In genomic region chr3:14143271-14143605, GRCh38 we compare ENCODE assay signal across 8 cellular contexts. TPM values are rescaled to one million over a fixed set of nuclear protein-coding genes. Genes with fewer than 3 reads are reported as not detected.
DNase-seq lines count a peak whose midpoint lies in the region; ATAC-seq and TF ChIP-seq lines count a peak whose summit lies in the region.

No MANE protein-coding gene starts in this region.

- H3K27me3 Mint-ChIP-seq in activated T-helper 1 cell treated with anti-CD3 and anti-CD28 coated beads, Interleukin-12 subunit alpha, Interleukin-12 subunit beta, Interleukin-2, Interleukin-4 antibody, amounts not matched to agents 30 ng/mL and 10 ng/mL and 1 ng/mL, durations not matched to agents 14 hours and 24 hours and 36 hours (ENCODE audit: insufficient read depth), result no peaks in the 10 kb centered on the region
- H3K27me3 Mint-ChIP-seq in stimulated activated naive CD8-positive, alpha-beta T cell treated with anti-CD3 and anti-CD28 coated beads, Interleukin-15, amount 100 ng/mL, for 72 hours, result no peaks in the 10 kb centered on the region

- peak overlapping the region; percentile 94 for H3K27ac ChIP-seq in HL-60 (replicated peaks)

- H3K4me3 Mint-ChIP-seq in activated T-helper 1 cell treated with anti-CD3 and anti-CD28 coated beads, Interleukin-12 subunit alpha, Interleukin-12 subunit beta, Interleukin-2, Interleukin-4 antibody, amounts not matched to agents 30 ng/mL and 10 ng/mL and 1 ng/mL, durations not matched to agents 14 hours and 24 hours and 36 hours, result peak overlapping the region; percentile 65
- no peak overlapping the region for H3K4me3 Mint-ChIP-seq in stimulated activated naive CD8-positive, alpha-beta T cell treated with anti-CD3 and anti-CD28 coated beads, Interleukin-15, amount 100 ng/mL, for 72 hours

- peaks cover 59% of the 10 kb centered on the region for H3K4me1 Mint-ChIP-seq in activated T-helper 1 cell treated with anti-CD3 and anti-CD28 coated beads, Interleukin-12 subunit alpha, Interleukin-12 subunit beta, Interleukin-2, Interleukin-4 antibody, amounts not matched to agents 30 ng/mL and 10 ng/mL and 1 ng/mL, durations not matched to agents 14 hours and 24 hours and 36 hours (ENCODE audit: low read depth)
- H3K4me1 Mint-ChIP-seq in stimulated activated naive CD8-positive, alpha-beta T cell treated with anti-CD3 and anti-CD28 coated beads, Interleukin-15, amount 100 ng/mL, for 72 hours, result peaks cover 48% of the 10 kb centered on the region

- H3K4me3 ChIP-seq in HL-60 (replicated peaks; ENCODE audit: insufficient read depth, low read length) (no peak overlapping the region), foreskin fibroblast (ENCODE audit: low read depth in 1 of 2, low read length in 2 of 2) (no peak overlapping the region)

- H3K36me3 Mint-ChIP-seq in activated T-helper 1 cell treated with anti-CD3 and anti-CD28 coated beads, Interleukin-12 subunit alpha, Interleukin-12 subunit beta, Interleukin-2, Interleukin-4 antibody, amounts not matched to agents 30 ng/mL and 10 ng/mL and 1 ng/mL, durations not matched to agents 14 hours and 24 hours and 36 hours (ENCODE audit: low read depth), result peaks cover 44% of the 10 kb centered on the region

- no peaks in the 10 kb centered on the region for H3K27me3 ChIP-seq in HL-60 (ENCODE audit: insufficient read depth, poor library complexity, severe bottlenecking)

- H3K9me3 Mint-ChIP-seq in activated T-helper 1 cell treated with anti-CD3 and anti-CD28 coated beads, Interleukin-12 subunit alpha, Interleukin-12 subunit beta, Interleukin-2, Interleukin-4 antibody, amounts not matched to agents 30 ng/mL and 10 ng/mL and 1 ng/mL, durations not matched to agents 14 hours and 24 hours and 36 hours, result no peaks in the 10 kb centered on the region
- no peaks in the 10 kb centered on the region for H3K9me3 Mint-ChIP-seq in stimulated activated naive CD8-positive, alpha-beta T cell treated with anti-CD3 and anti-CD28 coated beads, Interleukin-15, amount 100 ng/mL, for 72 hours

- DNase-seq in HL-60 (ENCODE audit: low read depth in 1 of 2, low spot score in 1 of 2), result no peak
- no peak for DNase-seq in activated T-helper 1 cell treated with anti-CD3 and anti-CD28 coated beads, Interleukin-12 subunit alpha, Interleukin-12 subunit beta, Interleukin-2, Interleukin-4 antibody, amounts not matched to agents 30 ng/mL and 10 ng/mL and 1 ng/mL, durations not matched to agents 14 hours and 24 hours and 36 hours (ENCODE audit: low spot score)
- DNase-seq in foreskin fibroblast, result peak; percentile 24 to 46
- DNase-seq in stimulated activated naive CD8-positive, alpha-beta T cell treated with anti-CD3 and anti-CD28 coated beads, Interleukin-15, amount 100 ng/mL, for 72 hours, result no peak
- no peak for DNase-seq in nucleus accumbens (lab: John Stamatoyannopoulos, UW)
- no peak for DNase-seq in NCI-H510A (lab: John Stamatoyannopoulos, UW)
- DNase-seq in activated CD4-positive, alpha-beta T cell treated with anti-CD3 and anti-CD28 coated beads for 4 hours, result no peak

- ATAC-seq in stimulated activated naive CD8-positive, alpha-beta T cell treated with anti-CD3 and anti-CD28 coated beads, Interleukin-15, amount 100 ng/mL, for 72 hours, result peak; percentile 5
- no peak for ATAC-seq in GM21390 (IDR thresholded peaks at IDR 0.05; ENCODE audit: unreplicated experiment)

- intact Hi-C loops in activated T-helper 1 cell treated with anti-CD3 and anti-CD28 coated beads, Interleukin-12 subunit alpha, Interleukin-12 subunit beta, Interleukin-2, Interleukin-4 antibody, amounts not matched to agents 30 ng/mL and 10 ng/mL and 1 ng/mL, durations not matched to agents 14 hours and 24 hours and 36 hours (cut with micrococcal nuclease), result loop anchor here (2.0 kb wide), 1 partner anchor 804 kb away; the partner anchor contains the start of gene NR2C2

- peak overlapping the region; percentile 90 for H3K27ac Mint-ChIP-seq in activated T-helper 1 cell treated with anti-CD3 and anti-CD28 coated beads, Interleukin-12 subunit alpha, Interleukin-12 subunit beta, Interleukin-2, Interleukin-4 antibody, amounts not matched to agents 30 ng/mL and 10 ng/mL and 1 ng/mL, durations not matched to agents 14 hours and 24 hours and 36 hours
- peak overlapping the region; percentile 86 to 87 for H3K27ac Mint-ChIP-seq in stimulated activated naive CD8-positive, alpha-beta T cell treated with anti-CD3 and anti-CD28 coated beads, Interleukin-15, amount 100 ng/mL, for 72 hours

- no peak for TF ChIP-seq CTCF in HL-60 (IDR thresholded peaks at IDR 0.05; ENCODE audit: insufficient read depth, low read length)
- TF ChIP-seq CTCF in foreskin fibroblast (IDR thresholded peaks at IDR 0.05; ENCODE audit: low read depth, low read length), result no peak

RNA-seq across cellular contexts. Expression of gene TMEM43, which starts 18.4 kb away (rescaled TPM):
- total RNA-seq in activated T-helper 1 cell treated with anti-CD3 and anti-CD28 coated beads, Interleukin-12 subunit alpha, Interleukin-12 subunit beta, Interleukin-2, Interleukin-4 antibody, amounts not matched to agents 30 ng/mL and 10 ng/mL and 1 ng/mL, durations not matched to agents 14 hours and 24 hours and 36 hours, result 40.4 and 41.3 TPM in 2 replicates

RNA-seq across cellular contexts. Expression of gene CHCHD4, which starts 18.6 kb away (rescaled TPM):
- total RNA-seq in activated T-helper 1 cell treated with anti-CD3 and anti-CD28 coated beads, Interleukin-12 subunit alpha, Interleukin-12 subunit beta, Interleukin-2, Interleukin-4 antibody, amounts not matched to agents 30 ng/mL and 10 ng/mL and 1 ng/mL, durations not matched to agents 14 hours and 24 hours and 36 hours, result 27.8 and 29.4 TPM in 2 replicates

RNA-seq across cellular contexts. Expression of gene XPC, which starts 35.2 kb away (rescaled TPM):
- total RNA-seq in activated T-helper 1 cell treated with anti-CD3 and anti-CD28 coated beads, Interleukin-12 subunit alpha, Interleukin-12 subunit beta, Interleukin-2, Interleukin-4 antibody, amounts not matched to agents 30 ng/mL and 10 ng/mL and 1 ng/mL, durations not matched to agents 14 hours and 24 hours and 36 hours, result 34.1 and 35.9 TPM in 2 replicates

RNA-seq across cellular contexts. Expression of gene LSM3, which starts 35.4 kb away (rescaled TPM):
- total RNA-seq in activated T-helper 1 cell treated with anti-CD3 and anti-CD28 coated beads, Interleukin-12 subunit alpha, Interleukin-12 subunit beta, Interleukin-2, Interleukin-4 antibody, amounts not matched to agents 30 ng/mL and 10 ng/mL and 1 ng/mL, durations not matched to agents 14 hours and 24 hours and 36 hours, result 15.6 and 15.8 TPM in 2 replicates

Comparison
In these comparisons a context has a peak if more than half of its experiments do, and no peak if none do; other contexts are left out.
1. DNase-seq: peak in foreskin fibroblast (2 of 2); none in HL-60 (0 of 2), activated T-helper 1 cell treated with anti-CD3 and anti-CD28 coated beads, Interleukin-12 subunit alpha, Interleukin-12 subunit beta, Interleukin-2, Interleukin-4 antibody, amounts not matched to agents 30 ng/mL and 10 ng/mL and 1 ng/mL, durations not matched to agents 14 hours and 24 hours and 36 hours (single experiment), stimulated activated naive CD8-positive, alpha-beta T cell treated with anti-CD3 and anti-CD28 coated beads, Interleukin-15, amount 100 ng/mL, for 72 hours (0 of 2), nucleus accumbens (0 of 56), NCI-H510A (single experiment) and activated CD4-positive, alpha-beta T cell treated with anti-CD3 and anti-CD28 coated beads for 4 hours (0 of 2).